ENCODE assay signal across 8 cellular contexts in the genomic region with DNA sequence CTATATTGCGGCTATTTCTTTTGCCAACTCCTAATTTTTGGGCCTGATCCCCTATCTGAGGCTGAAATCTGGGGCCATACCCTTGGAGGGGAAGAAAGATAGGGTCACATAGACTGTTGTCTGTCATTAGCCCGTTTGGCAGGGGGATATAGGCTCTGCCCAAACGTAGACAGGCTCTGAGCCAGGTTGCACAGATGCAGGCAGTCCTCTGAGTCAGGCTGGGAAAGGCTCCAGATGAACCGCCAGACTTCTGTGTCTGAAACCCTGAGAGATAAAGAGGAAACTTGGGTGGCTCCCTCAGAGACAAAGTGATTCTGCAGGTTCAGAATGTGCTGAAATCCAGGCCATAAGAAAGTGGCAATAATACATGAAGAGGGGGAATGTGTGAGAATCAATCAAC. TPM values are rescaled to one million over a fixed set of nuclear protein-coding genes. Genes with fewer than 3 reads are reported as not detected.
DNase-seq lines count a peak whose midpoint lies in the region; TF ChIP-seq lines count a peak whose summit lies in the region.

No MANE protein-coding gene starts in this region.

- H3K9me3 Mint-ChIP-seq in progenitor cell of endocrine pancreas (ENCODE audit: low read depth): no peaks in the 10 kb centered on the region

- no peak for TF ChIP-seq CTCF in RWPE1 (conservative IDR thresholded peaks at IDR 0.05; ENCODE audit: low read depth)
- no peak for TF ChIP-seq CTCF in fibroblast of lung (conservative IDR thresholded peaks at IDR 0.05 in 1 of 2, IDR thresholded peaks at IDR 0.05 in 1 of 2; ENCODE audit: low read depth in 1 of 2, low read length in 2 of 2)
- TF ChIP-seq CTCF in progenitor cell of endocrine pancreas (IDR thresholded peaks at IDR 0.05; ENCODE audit: unreplicated experiment): no peak

- H3K27ac ChIP-seq in RWPE1 (peak overlapping the region; percentile 84), fibroblast of lung (ENCODE audit: insufficient read depth, low read length) (no peak overlapping the region)

- no peaks in the 10 kb centered on the region for H3K9me3 ChIP-seq in fibroblast of lung (ENCODE audit: control insufficient read depth, insufficient read depth, low read depth, low read length)

- H3K4me2 ChIP-seq in fibroblast of lung (ENCODE audit: extremely low read depth, insufficient read depth, low read length): peak overlapping the region; percentile 52

- no peaks in the 10 kb centered on the region for H3K36me3 ChIP-seq in fibroblast of lung (ENCODE audit: control insufficient read depth, insufficient read depth, low read length)

- peak; percentile 31 for DNase-seq in D341Med (ENCODE audit: low spot score)
- DNase-seq in RWPE1 (ENCODE audit: low spot score): no peak
- peak; percentile 84 to 93 for DNase-seq in fibroblast of lung (ENCODE audit: low read depth in 2 of 2)
- peak; percentile 90 for DNase-seq in posterior vena cava (ENCODE audit: low spot score)
- no peak for DNase-seq in HuH-7.5 (ENCODE audit: low spot score)
- no peak for DNase-seq in NCI-H524 treated with DMSO at 0.1 percent for 48 hours (lab: John Stamatoyannopoulos, UW)
- no peak for DNase-seq in T-helper 1 cell
- DNase-seq in progenitor cell of endocrine pancreas (ENCODE audit: low spot score, unreplicated experiment): no peak

- peaks cover 20% of the 10 kb centered on the region for H3K4me1 ChIP-seq in fibroblast of lung (ENCODE audit: control insufficient read depth, extremely low read depth, insufficient read depth, low read length)

- POLR2A ChIA-PET in RWPE1 (lab: Yijun Ruan, JAX; ENCODE audit: low non-redundant PET): no interaction called here

- no peaks in the 10 kb centered on the region for H3K27me3 ChIP-seq in fibroblast of lung (ENCODE audit: control insufficient read depth, insufficient read depth, low read length)

- no peak overlapping the region for H2AFZ ChIP-seq in fibroblast of lung (ENCODE audit: low read length)

- H4K20me1 ChIP-seq in fibroblast of lung (ENCODE audit: control insufficient read depth, extremely low read depth, insufficient read depth, low read length): no peaks in the 10 kb centered on the region

- peaks cover 14% of the 10 kb centered on the region for H3K4me1 Mint-ChIP-seq in progenitor cell of endocrine pancreas (ENCODE audit: low read depth)

- no peaks in the 10 kb centered on the region for H3K36me3 Mint-ChIP-seq in progenitor cell of endocrine pancreas (ENCODE audit: insufficient read depth)

- no peak overlapping the region for H3K27ac Mint-ChIP-seq in progenitor cell of endocrine pancreas

- H3K27me3 Mint-ChIP-seq in progenitor cell of endocrine pancreas: no peaks in the 10 kb centered on the region

- H3K4me3 ChIP-seq in fibroblast of lung (replicated peaks in 1 of 4; ENCODE audit: control extremely low read depth in 1 of 4, insufficient read depth in 1 of 4, low read depth in 3 of 4, low read length in 4 of 4): peak overlapping the region in 1 of 4 experiments; percentile 5

- no peak overlapping the region for H3K9ac ChIP-seq in fibroblast of lung (ENCODE audit: insufficient read depth, low read length)

- H3K79me2 ChIP-seq in fibroblast of lung (ENCODE audit: control insufficient read depth, insufficient read depth, low read length): peaks cover 10% of the 10 kb centered on the region

- no peak overlapping the region for H3K4me3 Mint-ChIP-seq in progenitor cell of endocrine pancreas (ENCODE audit: low read depth)

- CTCF ChIA-PET in RWPE1 (lab: Yijun Ruan, JAX): no interaction called here

- intact Hi-C loops in posterior vena cava (cut with DNase I): no loop called here

RNA-seq across cellular contexts. Expression of gene CAP1, which starts 4.0 kb away (rescaled TPM):
- 270 and 352 TPM in 2 replicates for total RNA-seq in fibroblast of lung
- 744 and 836 TPM in 2 replicates for polyA plus RNA-seq in fibroblast of lung
- 489 and 534 TPM in 2 replicates for polyA plus RNA-seq in fibroblast of lung (2012)
- 121 and 134 TPM in 2 replicates for polyA minus RNA-seq in fibroblast of lung (ENCODE audit: low replicate concordance)
- 100 to 1,000 TPM; 402 to 489 TPM for total RNA-seq in posterior vena cava
- 154 and 179 TPM in 2 replicates for total RNA-seq in progenitor cell of endocrine pancreas

Comparison
In these comparisons a context has a peak if more than half of its experiments do, and no peak if none do; other contexts are left out.
1. DNase-seq: peak in D341Med (single experiment), fibroblast of lung (2 of 2) and posterior vena cava (single experiment); none in RWPE1 (single experiment), HuH-7.5 (single experiment), NCI-H524 treated with DMSO at 0.1 percent for 48 hours (single experiment), T-helper 1 cell (0 of 5) and progenitor cell of endocrine pancreas (single experiment).